1 cellular context compared by ENCODE assay signal in genomic region chr18:24964213-24964612, GRCh38.
TF ChIP-seq lines count a peak whose summit lies in the region.

No MANE protein-coding gene starts in this region.

TF ChIP-seq in K562, 482 proteins besides CTCF, POLR2A, EP300 and RAD21 (continued from another document and continues in another):
- TF ChIP-seq, protein P1, sequence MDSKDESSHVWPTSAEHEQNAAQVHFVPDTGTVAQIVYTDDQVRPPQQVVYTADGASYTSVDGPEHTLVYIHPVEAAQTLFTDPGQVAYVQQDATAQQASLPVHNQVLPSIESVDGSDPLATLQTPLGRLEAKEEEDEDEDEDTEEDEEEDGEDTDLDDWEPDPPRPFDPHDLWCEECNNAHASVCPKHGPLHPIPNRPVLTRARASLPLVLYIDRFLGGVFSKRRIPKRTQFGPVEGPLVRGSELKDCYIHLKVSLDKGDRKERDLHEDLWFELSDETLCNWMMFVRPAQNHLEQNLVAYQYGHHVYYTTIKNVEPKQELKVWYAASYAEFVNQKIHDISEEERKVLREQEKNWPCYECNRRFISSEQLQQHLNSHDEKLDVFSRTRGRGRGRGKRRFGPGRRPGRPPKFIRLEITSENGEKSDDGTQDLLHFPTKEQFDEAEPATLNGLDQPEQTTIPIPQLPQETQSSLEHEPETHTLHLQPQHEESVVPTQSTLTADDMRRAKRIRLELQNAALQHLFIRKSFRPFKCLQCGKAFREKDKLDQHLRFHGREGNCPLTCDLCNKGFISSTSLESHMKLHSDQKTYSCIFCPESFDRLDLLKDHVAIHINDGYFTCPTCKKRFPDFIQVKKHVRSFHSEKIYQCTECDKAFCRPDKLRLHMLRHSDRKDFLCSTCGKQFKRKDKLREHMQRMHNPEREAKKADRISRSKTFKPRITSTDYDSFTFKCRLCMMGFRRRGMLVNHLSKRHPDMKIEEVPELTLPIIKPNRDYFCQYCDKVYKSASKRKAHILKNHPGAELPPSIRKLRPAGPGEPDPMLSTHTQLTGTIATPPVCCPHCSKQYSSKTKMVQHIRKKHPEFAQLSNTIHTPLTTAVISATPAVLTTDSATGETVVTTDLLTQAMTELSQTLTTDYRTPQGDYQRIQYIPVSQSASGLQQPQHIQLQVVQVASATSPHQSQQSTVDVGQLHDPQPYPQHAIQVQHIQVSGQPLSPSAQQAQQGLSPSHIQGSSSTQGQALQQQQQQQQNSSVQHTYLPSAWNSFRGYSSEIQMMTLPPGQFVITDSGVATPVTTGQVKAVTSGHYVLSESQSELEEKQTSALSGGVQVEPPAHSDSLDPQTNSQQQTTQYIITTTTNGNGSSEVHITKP (IDR thresholded peaks at IDR 0.05; ENCODE audit: partially characterized antibody): no peak
- TF ChIP-seq ZNF507 (tag; conservative IDR thresholded peaks at IDR 0.05) (no peak), MEIS2 (IDR thresholded peaks at IDR 0.05; ENCODE audit: partially characterized antibody) (peak; percentile 37), PBX2 (CRISPR knock-in tag; IDR thresholded peaks at IDR 0.05; ENCODE audit: low read depth) (no peak), PBX2 (tag; conservative IDR thresholded peaks at IDR 0.05; ENCODE audit: low read depth) (peak; percentile 51), CREB3L1 (IDR thresholded peaks at IDR 0.05; ENCODE audit: borderline replicate concordance, low read depth) (no peak), MTA3 (IDR thresholded peaks at IDR 0.05; ENCODE audit: borderline replicate concordance) (no peak), RREB1 (CRISPR knock-in tag; IDR thresholded peaks at IDR 0.05) (no peak), TEAD2 (tag; IDR thresholded peaks at IDR 0.05) (no peak), CREBBP (IDR thresholded peaks at IDR 0.05; ENCODE audit: low read depth, low read length) (no peak), KDM1A (IDR thresholded peaks at IDR 0.05) (no peak), RCOR1 (IDR thresholded peaks at IDR 0.05; ENCODE audit: borderline replicate concordance in 1 of 2, low read depth in 2 of 2, low read length in 2 of 2) (0 out of 4 replicates have a peak, but pooled peaks of 1 of the 2 experiments have one; percentile 15)
- TF ChIP-seq, protein P2, sequence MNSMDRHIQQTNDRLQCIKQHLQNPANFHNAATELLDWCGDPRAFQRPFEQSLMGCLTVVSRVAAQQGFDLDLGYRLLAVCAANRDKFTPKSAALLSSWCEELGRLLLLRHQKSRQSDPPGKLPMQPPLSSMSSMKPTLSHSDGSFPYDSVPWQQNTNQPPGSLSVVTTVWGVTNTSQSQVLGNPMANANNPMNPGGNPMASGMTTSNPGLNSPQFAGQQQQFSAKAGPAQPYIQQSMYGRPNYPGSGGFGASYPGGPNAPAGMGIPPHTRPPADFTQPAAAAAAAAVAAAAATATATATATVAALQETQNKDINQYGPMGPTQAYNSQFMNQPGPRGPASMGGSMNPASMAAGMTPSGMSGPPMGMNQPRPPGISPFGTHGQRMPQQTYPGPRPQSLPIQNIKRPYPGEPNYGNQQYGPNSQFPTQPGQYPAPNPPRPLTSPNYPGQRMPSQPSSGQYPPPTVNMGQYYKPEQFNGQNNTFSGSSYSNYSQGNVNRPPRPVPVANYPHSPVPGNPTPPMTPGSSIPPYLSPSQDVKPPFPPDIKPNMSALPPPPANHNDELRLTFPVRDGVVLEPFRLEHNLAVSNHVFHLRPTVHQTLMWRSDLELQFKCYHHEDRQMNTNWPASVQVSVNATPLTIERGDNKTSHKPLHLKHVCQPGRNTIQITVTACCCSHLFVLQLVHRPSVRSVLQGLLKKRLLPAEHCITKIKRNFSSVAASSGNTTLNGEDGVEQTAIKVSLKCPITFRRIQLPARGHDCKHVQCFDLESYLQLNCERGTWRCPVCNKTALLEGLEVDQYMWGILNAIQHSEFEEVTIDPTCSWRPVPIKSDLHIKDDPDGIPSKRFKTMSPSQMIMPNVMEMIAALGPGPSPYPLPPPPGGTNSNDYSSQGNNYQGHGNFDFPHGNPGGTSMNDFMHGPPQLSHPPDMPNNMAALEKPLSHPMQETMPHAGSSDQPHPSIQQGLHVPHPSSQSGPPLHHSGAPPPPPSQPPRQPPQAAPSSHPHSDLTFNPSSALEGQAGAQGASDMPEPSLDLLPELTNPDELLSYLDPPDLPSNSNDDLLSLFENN (IDR thresholded peaks at IDR 0.05; ENCODE audit: low read depth in 2 of 2, low read length in 2 of 2): no peak
- TF ChIP-seq, protein P3, sequence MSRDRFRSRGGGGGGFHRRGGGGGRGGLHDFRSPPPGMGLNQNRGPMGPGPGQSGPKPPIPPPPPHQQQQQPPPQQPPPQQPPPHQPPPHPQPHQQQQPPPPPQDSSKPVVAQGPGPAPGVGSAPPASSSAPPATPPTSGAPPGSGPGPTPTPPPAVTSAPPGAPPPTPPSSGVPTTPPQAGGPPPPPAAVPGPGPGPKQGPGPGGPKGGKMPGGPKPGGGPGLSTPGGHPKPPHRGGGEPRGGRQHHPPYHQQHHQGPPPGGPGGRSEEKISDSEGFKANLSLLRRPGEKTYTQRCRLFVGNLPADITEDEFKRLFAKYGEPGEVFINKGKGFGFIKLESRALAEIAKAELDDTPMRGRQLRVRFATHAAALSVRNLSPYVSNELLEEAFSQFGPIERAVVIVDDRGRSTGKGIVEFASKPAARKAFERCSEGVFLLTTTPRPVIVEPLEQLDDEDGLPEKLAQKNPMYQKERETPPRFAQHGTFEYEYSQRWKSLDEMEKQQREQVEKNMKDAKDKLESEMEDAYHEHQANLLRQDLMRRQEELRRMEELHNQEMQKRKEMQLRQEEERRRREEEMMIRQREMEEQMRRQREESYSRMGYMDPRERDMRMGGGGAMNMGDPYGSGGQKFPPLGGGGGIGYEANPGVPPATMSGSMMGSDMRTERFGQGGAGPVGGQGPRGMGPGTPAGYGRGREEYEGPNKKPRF (IDR thresholded peaks at IDR 0.05; ENCODE audit: low read depth, low read length): no peak
- TF ChIP-seq, protein P4, sequence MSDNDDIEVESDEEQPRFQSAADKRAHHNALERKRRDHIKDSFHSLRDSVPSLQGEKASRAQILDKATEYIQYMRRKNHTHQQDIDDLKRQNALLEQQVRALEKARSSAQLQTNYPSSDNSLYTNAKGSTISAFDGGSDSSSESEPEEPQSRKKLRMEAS (CRISPR knock-in tag; IDR thresholded peaks at IDR 0.05): no peak
- TF ChIP-seq, protein P5, sequence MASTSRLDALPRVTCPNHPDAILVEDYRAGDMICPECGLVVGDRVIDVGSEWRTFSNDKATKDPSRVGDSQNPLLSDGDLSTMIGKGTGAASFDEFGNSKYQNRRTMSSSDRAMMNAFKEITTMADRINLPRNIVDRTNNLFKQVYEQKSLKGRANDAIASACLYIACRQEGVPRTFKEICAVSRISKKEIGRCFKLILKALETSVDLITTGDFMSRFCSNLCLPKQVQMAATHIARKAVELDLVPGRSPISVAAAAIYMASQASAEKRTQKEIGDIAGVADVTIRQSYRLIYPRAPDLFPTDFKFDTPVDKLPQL (IDR thresholded peaks at IDR 0.05; ENCODE audit: extremely low read depth, insufficient read length): no peak
